ENCODE assay signal across 8 cellular contexts in genomic region chr18:4106407-4107033, GRCh38.
DNase-seq lines count a peak whose midpoint lies in the region; ATAC-seq and TF ChIP-seq lines count a peak whose summit lies in the region.

No MANE protein-coding gene starts in this region.

- H3K27me3 ChIP-seq in GM23248 (replicated peaks; ENCODE audit: insufficient read depth) (peaks cover 4% of the 10 kb centered on the region; the same call in 1 of the 2 replicates), lower lobe of right lung (ENCODE audit: low read depth) (no peaks in the 10 kb centered on the region)

- H3K9me3 ChIP-seq in ES-I3 (ENCODE audit: control insufficient read depth, insufficient read depth, low read length) = no peaks in the 10 kb centered on the region
- H3K9me3 ChIP-seq in GM23248 (ENCODE audit: low read depth) = no peaks in the 10 kb centered on the region
- no peaks in the 10 kb centered on the region for H3K9me3 ChIP-seq in lower lobe of right lung

- H4K20me1 ChIP-seq in GM23248 (ENCODE audit: insufficient read depth) = no peaks in the 10 kb centered on the region

- in situ Hi-C loops in GM23248 (cut with MboI) = no loop called here

- H3K4me3 ChIP-seq in GM23248 (peak overlapping the region; percentile 8; the same call in 1 of the 2 replicates), lower lobe of right lung (no peak overlapping the region)

- TF ChIP-seq CTCF in lower lobe of right lung (IDR thresholded peaks at IDR 0.05) = peak; percentile 77

- H3K79me2 ChIP-seq in GM23248 (ENCODE audit: insufficient read depth) = no peaks in the 10 kb centered on the region

- intact Hi-C loops in lower lobe of right lung (cut with DNase I) = no loop called here

- peak overlapping the region; percentile 22 for H3K4me2 ChIP-seq in GM23248 (ENCODE audit: unreplicated experiment)

- WGBS in GM23248 (ENCODE audit: low coverage in 1 of 2, low lambda C conversion rate in 2 of 2, missing lambda C conversion rate in 2 of 2), 2 experiments = 12 to 16% methylated on average over 13 of the region's 13 CpGs

- no peaks in the 10 kb centered on the region for H3F3A ChIP-seq in GM23248 (ENCODE audit: insufficient read depth)

- peak overlapping the region; percentile 60 for H2AFZ ChIP-seq in GM23248

- no peaks in the 10 kb centered on the region for H3K9me2 ChIP-seq in GM23248 (ENCODE audit: insufficient read depth)

- ATAC-seq in lower lobe of right lung = peak; percentile 60 to 72

- H3K27ac ChIP-seq in GM23248 (no peak overlapping the region), lower lobe of right lung (no peak overlapping the region)

- peaks cover 19% of the 10 kb centered on the region for H3K4me1 ChIP-seq in ES-I3 (ENCODE audit: insufficient read depth, low read length)
- no peaks in the 10 kb centered on the region; the same call in 1 of the 2 replicates for H3K4me1 ChIP-seq in GM23248 (ENCODE audit: insufficient read depth)
- no peaks in the 10 kb centered on the region for H3K4me1 ChIP-seq in lower lobe of right lung

- H3K36me3 ChIP-seq in ES-I3 (ENCODE audit: insufficient read depth, low read length) = no peaks in the 10 kb centered on the region
- no peaks in the 10 kb centered on the region for H3K36me3 ChIP-seq in GM23248 (ENCODE audit: low read depth)
- no peaks in the 10 kb centered on the region for H3K36me3 ChIP-seq in lower lobe of right lung

- H3K9ac ChIP-seq in ES-I3 (ENCODE audit: low read depth, low read length) = 0 out of 2 replicates have a peak overlapping the region, but pooled peaks have one; percentile 13
- no peak overlapping the region for H3K9ac ChIP-seq in GM23248

- DNase-seq in GM23248 (peak; percentile 69), NCI-H1048 (lab: John Stamatoyannopoulos, UW) (peak; percentile 22), dedifferentiated amniotic fluid mesenchymal stem cell (ENCODE audit: extremely low spot score) (peak; percentile 81), lower lobe of right lung (peak; percentile 53), HuH-7.5 (ENCODE audit: low spot score) (no peak)
- DNase-seq in activated CD4-positive, alpha-beta T cell treated with anti-CD3 and anti-CD28 coated beads for 1 hour = peak; percentile 23
- peak; percentile 36 for DNase-seq in stimulated activated CD8-positive, alpha-beta memory T cell treated with anti-CD3 and anti-CD28 coated beads, Interleukin-15, amount 100 ng/mL, for 1 hour (ENCODE audit: low read depth)
